ENCODE assay signal across 1 cellular context in the genomic region with DNA sequence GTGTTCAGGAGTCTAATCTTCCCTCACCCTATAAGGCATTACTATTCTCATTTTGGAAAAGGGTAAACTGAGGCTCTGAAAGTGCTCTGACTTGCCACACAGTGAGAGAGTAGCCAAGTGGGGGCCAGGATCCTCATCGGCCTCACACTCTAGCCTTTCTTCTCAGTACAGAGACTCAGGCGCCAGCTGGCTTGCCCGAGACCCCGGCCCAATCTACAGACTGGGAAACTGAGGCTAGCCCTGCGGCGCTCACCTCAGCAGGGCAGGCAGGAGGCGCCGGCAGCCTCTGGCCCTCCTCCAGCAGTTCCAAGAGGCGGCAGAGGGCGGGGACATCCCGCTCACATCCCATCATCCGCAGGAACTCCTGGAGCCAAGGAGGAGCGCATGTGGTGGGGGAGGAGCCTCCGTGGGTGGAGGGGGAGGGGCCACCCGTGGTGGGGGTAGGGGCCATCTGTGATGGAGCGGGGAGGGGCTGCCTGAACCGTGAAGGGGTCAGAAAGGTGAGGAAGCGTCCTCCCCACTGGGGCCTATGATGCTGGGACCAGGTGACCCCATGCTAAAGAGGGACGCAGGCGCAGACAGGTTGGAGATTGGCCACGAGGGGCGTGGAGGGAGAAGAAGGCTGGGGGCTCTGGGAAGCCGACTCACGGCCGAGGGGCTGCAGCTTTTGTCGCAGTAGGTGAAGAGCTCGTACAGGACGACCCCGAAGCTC.
TF ChIP-seq lines count a peak whose summit lies in the region.

No MANE protein-coding gene starts in this region.

TF ChIP-seq in K562, 482 proteins besides CTCF, POLR2A, EP300 and RAD21:
- TF ChIP-seq, protein P1, sequence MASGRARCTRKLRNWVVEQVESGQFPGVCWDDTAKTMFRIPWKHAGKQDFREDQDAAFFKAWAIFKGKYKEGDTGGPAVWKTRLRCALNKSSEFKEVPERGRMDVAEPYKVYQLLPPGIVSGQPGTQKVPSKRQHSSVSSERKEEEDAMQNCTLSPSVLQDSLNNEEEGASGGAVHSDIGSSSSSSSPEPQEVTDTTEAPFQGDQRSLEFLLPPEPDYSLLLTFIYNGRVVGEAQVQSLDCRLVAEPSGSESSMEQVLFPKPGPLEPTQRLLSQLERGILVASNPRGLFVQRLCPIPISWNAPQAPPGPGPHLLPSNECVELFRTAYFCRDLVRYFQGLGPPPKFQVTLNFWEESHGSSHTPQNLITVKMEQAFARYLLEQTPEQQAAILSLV (tag; IDR thresholded peaks at IDR 0.05): no peak
- TF ChIP-seq SMAD3 (CRISPR knock-in tag; conservative IDR thresholded peaks at IDR 0.05) (no peak), EGR1 (conservative IDR thresholded peaks at IDR 0.05) (0 out of 2 replicates have a peak, but pooled peaks have one; percentile 16), BCOR (IDR thresholded peaks at IDR 0.05) (peak; percentile 56; the same call in 1 of the 2 replicates), NFIC (IDR thresholded peaks at IDR 0.05) (peak; percentile 33; the same call in 1 of the 2 replicates), NRF1 (conservative IDR thresholded peaks at IDR 0.05 in 1 of 2, IDR thresholded peaks at IDR 0.05 in 1 of 2) (peak; percentile 72 to 79), MTA3 (IDR thresholded peaks at IDR 0.05; ENCODE audit: borderline replicate concordance) (0 out of 2 replicates have a peak, but pooled peaks have one; percentile 35), ZSCAN29 (IDR thresholded peaks at IDR 0.05) (no peak), ATF3 (IDR thresholded peaks at IDR 0.05) (no peak), ATF3 (CRISPR knock-in tag; conservative IDR thresholded peaks at IDR 0.05) (no peak), ATF4 (CRISPR knock-in tag; IDR thresholded peaks at IDR 0.05) (no peak), USF1 (CRISPR knock-in tag; IDR thresholded peaks at IDR 0.05) (peak; percentile 58), KDM4B (IDR thresholded peaks at IDR 0.05; ENCODE audit: borderline replicate concordance in 2 of 2, low read depth in 1 of 2) (no peak), ZNF431 (CRISPR knock-in tag; IDR thresholded peaks at IDR 0.05) (no peak)
- TF ChIP-seq, protein P2, sequence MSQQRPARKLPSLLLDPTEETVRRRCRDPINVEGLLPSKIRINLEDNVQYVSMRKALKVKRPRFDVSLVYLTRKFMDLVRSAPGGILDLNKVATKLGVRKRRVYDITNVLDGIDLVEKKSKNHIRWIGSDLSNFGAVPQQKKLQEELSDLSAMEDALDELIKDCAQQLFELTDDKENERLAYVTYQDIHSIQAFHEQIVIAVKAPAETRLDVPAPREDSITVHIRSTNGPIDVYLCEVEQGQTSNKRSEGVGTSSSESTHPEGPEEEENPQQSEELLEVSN (IDR thresholded peaks at IDR 0.05; ENCODE audit: borderline replicate concordance in 1 of 2, extremely low read depth in 1 of 2, insufficient read depth in 1 of 2, insufficient read length in 1 of 2, low read depth in 1 of 2, low read length in 1 of 2, poor library complexity in 1 of 2, severe bottlenecking in 1 of 2): peak in 1 of 2 experiments; percentile 53
- TF ChIP-seq, protein P3, sequence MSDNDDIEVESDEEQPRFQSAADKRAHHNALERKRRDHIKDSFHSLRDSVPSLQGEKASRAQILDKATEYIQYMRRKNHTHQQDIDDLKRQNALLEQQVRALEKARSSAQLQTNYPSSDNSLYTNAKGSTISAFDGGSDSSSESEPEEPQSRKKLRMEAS (CRISPR knock-in tag; IDR thresholded peaks at IDR 0.05): peak; percentile 85
TF ChIP-seq in K562: peak in this region for 8.
